Comparison of ENCODE assay signal across 8 cellular contexts in genomic region chr13:23273498-23273897, GRCh38.
"Had no signal": no experiment of that assay in that cellular context is flagged by ENCODE, and none has a peak within 500 bp of the region (broad histone marks: within the 10 kb centered on the region; RNA-seq: fewer than 3 reads in every experiment).

No MANE protein-coding gene starts in this region.

- H3K9ac ChIP-seq: GM23248 had no signal

- ATAC-seq: HCT116 had no signal

- H3K36me3 ChIP-seq: HAP-1 had no signal

- H3K9me3 ChIP-seq: HAP-1 had no signal

- H3K4me3 ChIP-seq: GM23248, HAP-1 had no signal

- H2AFZ ChIP-seq: GM23248 had no signal

- H3K4me1 ChIP-seq: HAP-1 had no signal

- DNase-seq: GM23248, GOT3, H7, HFFc6, KG1 had no signal

- H3K27ac ChIP-seq: GM23248, HL-60 had no signal
